8 cellular contexts compared by ENCODE assay signal in the genomic region with DNA sequence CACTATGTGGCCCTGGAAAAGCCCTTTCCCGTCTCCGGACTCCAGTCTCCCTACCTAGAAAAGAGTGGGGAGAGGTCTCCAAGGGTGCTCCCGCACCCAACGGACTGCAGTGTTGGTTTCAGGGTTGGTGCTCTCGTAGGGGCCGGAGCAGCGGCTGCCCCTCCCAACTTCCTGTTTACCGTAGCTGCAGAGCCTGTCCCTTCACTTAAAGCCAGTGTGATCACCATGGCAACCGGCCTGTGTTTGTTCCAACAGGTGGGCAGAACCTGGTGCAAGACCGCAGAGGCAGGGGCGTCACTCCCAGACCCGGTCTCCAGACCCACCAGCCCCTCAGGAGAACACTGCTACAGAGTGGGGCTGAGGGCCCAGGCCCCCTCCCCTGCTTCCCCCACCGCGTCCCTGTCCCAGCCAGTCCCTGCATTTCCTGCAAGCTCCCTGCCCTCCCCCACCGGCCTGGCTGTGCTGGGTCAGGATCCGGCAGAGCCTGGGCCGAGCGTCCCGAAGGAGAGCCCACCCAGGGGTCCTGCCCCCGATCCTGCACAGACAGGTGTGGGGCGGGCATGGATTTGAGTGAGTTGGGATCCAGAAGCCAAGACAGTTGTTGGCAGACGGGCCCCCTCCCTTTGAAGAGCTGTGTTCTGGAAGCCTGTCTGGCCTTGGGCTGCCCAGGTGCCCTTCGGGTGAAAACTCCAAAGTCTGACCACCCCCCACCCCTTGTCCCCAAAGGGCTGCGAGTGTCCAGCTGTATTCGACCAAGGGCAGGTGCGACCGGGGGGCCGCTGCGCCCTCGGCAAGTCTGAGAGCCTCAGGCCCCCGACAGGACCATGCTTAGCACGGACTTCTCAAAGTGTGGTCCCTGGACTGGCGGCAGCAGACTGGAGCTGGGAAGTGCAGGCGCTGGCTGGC. TPM values are rescaled to one million over a fixed set of nuclear protein-coding genes. Genes with fewer than 3 reads are reported as not detected.
A peak's percentile ranks its signal among the peaks of the same experiment; 100 is the strongest.
DNase-seq lines count a peak whose midpoint lies in the region; ATAC-seq, FAIRE-seq and TF ChIP-seq lines count a peak whose summit lies in the region.

No MANE protein-coding gene starts in this region.

- H3K27me3 Mint-ChIP-seq in neural crest cell (ENCODE audit: low read depth) = peaks cover 57% of the 10 kb centered on the region

- peaks cover 12% of the 10 kb centered on the region for H3K4me1 Mint-ChIP-seq in neural crest cell

- peak overlapping the region; percentile 59 for H3K27ac ChIP-seq in VCaP

- peak; percentile 76 for FAIRE-seq in GM18507 (lab: Jason Lieb, UNC)

- DNase-seq in AG10803 (ENCODE audit: low read depth) (peak; percentile 43), GM18507 (ENCODE audit: extremely low spot score, insufficient read length, low read depth) (peak; percentile 71), NAMALWA (ENCODE audit: low spot score) (peak; percentile 98), fibroblast of mammary gland (ENCODE audit: low read depth) (peak; percentile 28), neural crest cell (ENCODE audit: low read depth, low spot score) (no peak), ecto neural progenitor cell (ENCODE audit: low spot score) (no peak)

- TF ChIP-seq CTCF in AG10803 (conservative IDR thresholded peaks at IDR 0.05; ENCODE audit: low read length) (no peak), VCaP (conservative IDR thresholded peaks at IDR 0.05) (no peak), fibroblast of mammary gland (conservative IDR thresholded peaks at IDR 0.05; ENCODE audit: control insufficient read depth, insufficient read depth, low read depth, low read length) (no peak), neural crest cell (conservative IDR thresholded peaks at IDR 0.05) (no peak)

- peak overlapping the region; percentile 67 for H3K4me3 Mint-ChIP-seq in neural crest cell

- H3K27ac Mint-ChIP-seq in neural crest cell (ENCODE audit: unreplicated experiment) = no peak overlapping the region

- H3K36me3 Mint-ChIP-seq in neural crest cell (ENCODE audit: low read depth) = no peaks in the 10 kb centered on the region

- ATAC-seq in HG02588 (IDR thresholded peaks at IDR 0.05; ENCODE audit: unreplicated experiment) = no peak

- H3K9me3 Mint-ChIP-seq in neural crest cell = no peaks in the 10 kb centered on the region

- H3K4me3 ChIP-seq in AG10803 (ENCODE audit: low read length) (no peak overlapping the region), fibroblast of mammary gland (ENCODE audit: control insufficient read depth, low read depth, low read length) (no peak overlapping the region)

RNA-seq across cellular contexts. Expression of a gene that starts 1.5 kb away (rescaled TPM):
- total RNA-seq in neural crest cell = 3.4 and 4.0 TPM in 2 replicates

RNA-seq across cellular contexts. Expression of a gene that starts 19.7 kb away (rescaled TPM):
- total RNA-seq in neural crest cell = 65.6 and 66.2 TPM in 2 replicates

RNA-seq across cellular contexts. Expression of a gene that starts 19.8 kb away (rescaled TPM):
- 32.8 and 38.3 TPM in 2 replicates for total RNA-seq in neural crest cell

RNA-seq across cellular contexts. Expression of a gene that starts 22.5 kb away (rescaled TPM):
- total RNA-seq in neural crest cell = 301 and 311 TPM in 2 replicates

Comparison
In these comparisons a context has a peak if more than half of its experiments do, and no peak if none do; other contexts are left out.
1. DNase-seq: peak in AG10803 (single experiment), GM18507 (single experiment), NAMALWA (single experiment) and fibroblast of mammary gland (single experiment); none in neural crest cell (single experiment) and ecto neural progenitor cell (single experiment).